14 cellular contexts compared by ENCODE assay signal in genomic region chr2:55012648-55013484, GRCh38. TPM values are rescaled to one million over a fixed set of nuclear protein-coding genes. Genes with fewer than 3 reads are reported as not detected.
DNase-seq lines count a peak whose midpoint lies in the region; ATAC-seq, FAIRE-seq and TF ChIP-seq lines count a peak whose summit lies in the region.
"Had no signal": no experiment of that assay in that cellular context is flagged by ENCODE, and none has a peak within 500 bp of the region (broad histone marks: within the 10 kb centered on the region; RNA-seq: fewer than 3 reads in every experiment).

No MANE protein-coding gene starts in this region.

- peak overlapping the region; percentile 46; the same call in 1 of the 2 replicates for H3K9ac ChIP-seq in OCI-LY1 (ENCODE audit: low read length)

- H3K27ac ChIP-seq in CD4-positive, alpha-beta memory T cell (ENCODE audit: low read depth, low read length), result no peak overlapping the region
- H3K27ac ChIP-seq in OCI-LY1 (ENCODE audit: low read depth, low read length, poor library complexity, severe bottlenecking), result peak overlapping the region; percentile 81
- H3K27ac ChIP-seq in esophagus muscularis mucosa (replicated peaks in 1 of 4), result peak overlapping the region in 3 of 4 donors; percentile 41 to 55 (median 55)
- peak overlapping the region; percentile 44 to 85 (median 72) for H3K27ac ChIP-seq in pancreas
- H3K27ac ChIP-seq: right atrium auricular region had no signal

- no peak for TF ChIP-seq POLR2A in esophagus muscularis mucosa (IDR thresholded peaks at IDR 0.05; ENCODE audit: low read depth)

- no peak for TF ChIP-seq CTCF in OCI-LY1 (IDR thresholded peaks at IDR 0.05; ENCODE audit: low read length)
- TF ChIP-seq CTCF in esophagus muscularis mucosa (IDR thresholded peaks at IDR 0.05), result no peak
- no peak for TF ChIP-seq CTCF in pancreas (IDR thresholded peaks at IDR 0.05)

- H3K79me2 ChIP-seq in OCI-LY1 (ENCODE audit: insufficient read depth, low read length), result peaks cover 36% of the 10 kb centered on the region

- DNase-seq in CD4-positive, alpha-beta memory T cell, result no peak
- no peak for DNase-seq in esophagus muscularis mucosa (ENCODE audit: extremely low spot score)
- no peak for DNase-seq in pancreas
- DNase-seq in Ammon's horn (ENCODE audit: low spot score), result no peak
- DNase-seq in left lobe of liver (ENCODE audit: low spot score), result no peak
- DNase-seq: DMS153; effector memory CD4-positive, alpha-beta T cell; NCI-H774; T-helper 2 cell had no signal

- H3K9me3 Mint-ChIP-seq in CD4-positive, alpha-beta memory T cell, result no peaks in the 10 kb centered on the region

- peaks cover 53% of the 10 kb centered on the region for H3K4me1 ChIP-seq in CD4-positive, alpha-beta memory T cell (ENCODE audit: insufficient read depth, low read length)
- H3K4me1 ChIP-seq in OCI-LY1 (ENCODE audit: insufficient read depth, low read length, severe bottlenecking), result peaks cover 62% of the 10 kb centered on the region
- H3K4me1 ChIP-seq in esophagus muscularis mucosa, result peaks cover 49 to 95% (median 90%) of the 10 kb centered on the region in 4 donors
- peaks cover 38 to 66% (median 59%) of the 10 kb centered on the region in 3 donors for H3K4me1 ChIP-seq in pancreas

- no peaks in the 10 kb centered on the region for H3K36me3 ChIP-seq in CD4-positive, alpha-beta memory T cell (ENCODE audit: insufficient read depth, low read length)
- H3K36me3 ChIP-seq in OCI-LY1 (ENCODE audit: insufficient read depth, low read length) (no peaks in the 10 kb centered on the region; the same call in 1 of the 2 replicates), esophagus muscularis mucosa (no peaks in the 10 kb centered on the region), pancreas (no peaks in the 10 kb centered on the region)

- no peak for TF ChIP-seq EP300 in esophagus muscularis mucosa (IDR thresholded peaks at IDR 0.05)

- H4K20me1 ChIP-seq in OCI-LY1 (ENCODE audit: insufficient read depth, low read length), result no peaks in the 10 kb centered on the region

- intact Hi-C loops in CD4-positive, alpha-beta memory T cell (cut with micrococcal nuclease), result loop anchor here (5.0 to 10.0 kb wide), 2 partner anchors 111 to 488 kb away; no protein-coding TSS in a partner anchor
- intact Hi-C loops in esophagus muscularis mucosa (cut with DNase I), result loop anchor here (10.0 kb wide), 1 partner anchor 152 kb away; no protein-coding TSS in a partner anchor
- intact Hi-C loops in pancreas (cut with DNase I), result no loop called here

- no peak for FAIRE-seq in pancreas (lab: Jason Lieb, UNC)
- FAIRE-seq: GM18507 had no signal

- WGBS in esophagus muscularis mucosa, result 59% methylated on average over 2 of the region's 2 CpGs
- 21 to 23% methylated on average over 2 of the region's 2 CpGs for WGBS in pancreas, 2 donors

- H2AFZ ChIP-seq in OCI-LY1 (ENCODE audit: low read length), result no peak overlapping the region

- no peaks in the 10 kb centered on the region for H3F3A ChIP-seq in OCI-LY1 (ENCODE audit: insufficient read depth, low read length)

- peak overlapping the region in 2 of 8 donors; percentile 18 to 59 for H3K4me3 Mint-ChIP-seq in CD4-positive, alpha-beta memory T cell

- H3K4me2 ChIP-seq in OCI-LY1 (ENCODE audit: low read length), result peak overlapping the region; percentile 86; the same call in 1 of the 2 replicates

- peaks cover 0 to 4% of the 10 kb centered on the region in 2 donors for H3K36me3 Mint-ChIP-seq in CD4-positive, alpha-beta memory T cell

- no peaks in the 10 kb centered on the region for H3K9me2 ChIP-seq in OCI-LY1 (ENCODE audit: low read depth, low read length)

- no peaks in the 10 kb centered on the region for H3K9me3 ChIP-seq in CD4-positive, alpha-beta memory T cell (ENCODE audit: control insufficient read depth in 1 of 2, low read length in 2 of 2)
- H3K9me3 ChIP-seq in OCI-LY1 (ENCODE audit: low read length), result 0 out of 2 replicates have a peak, but pooled peaks cover 2% of the 10 kb centered on the region
- no peaks in the 10 kb centered on the region for H3K9me3 ChIP-seq in esophagus muscularis mucosa
- no peaks in the 10 kb centered on the region for H3K9me3 ChIP-seq in pancreas
- H3K9me3 ChIP-seq: right atrium auricular region had no signal

- H3K27me3 Mint-ChIP-seq in CD4-positive, alpha-beta memory T cell, result no peaks in the 10 kb centered on the region

- H3K27me3 ChIP-seq in CD4-positive, alpha-beta memory T cell (ENCODE audit: insufficient read depth, low read length), result no peaks in the 10 kb centered on the region
- H3K27me3 ChIP-seq in OCI-LY1 (ENCODE audit: insufficient read depth, low read length) (no peaks in the 10 kb centered on the region), esophagus muscularis mucosa (no peaks in the 10 kb centered on the region), pancreas (no peaks in the 10 kb centered on the region)
- H3K27me3 ChIP-seq: right atrium auricular region had no signal

- H3K27ac Mint-ChIP-seq in CD4-positive, alpha-beta memory T cell, result peak overlapping the region; percentile 65 to 87 (median 79)

- peaks cover 22 to 53% (median 43%) of the 10 kb centered on the region in 4 donors for H3K4me1 Mint-ChIP-seq in CD4-positive, alpha-beta memory T cell

- ATAC-seq in pancreas (no peak), HG03460 (IDR thresholded peaks at IDR 0.05; ENCODE audit: unreplicated experiment) (no peak), GM19452 (IDR thresholded peaks at IDR 0.05; ENCODE audit: unreplicated experiment) (no peak), left lobe of liver (no peak)

- POLR2A ChIA-PET in CD4-positive, alpha-beta memory T cell (lab: Charles Lee; ENCODE audit: partially characterized antibody), result interaction anchor here (1.1 to 4.5 kb wide), 4 partner anchors 21 to 161 kb away, joined by 3 to 42 read pairs (median 4); partner anchors contain the start of gene RTN4

- no peak overlapping the region for H3K4me3 ChIP-seq in CD4-positive, alpha-beta memory T cell (ENCODE audit: low read length in 2 of 2)
- H3K4me3 ChIP-seq in OCI-LY1 (ENCODE audit: low read depth, low read length, poor library complexity, severe bottlenecking) (no peak overlapping the region), esophagus muscularis mucosa (no peak overlapping the region), pancreas (no peak overlapping the region)
- H3K4me3 ChIP-seq: right atrium auricular region had no signal

- CTCF ChIA-PET in CD4-positive, alpha-beta memory T cell (lab: Charles Lee; ENCODE audit: partially characterized antibody), result interaction anchor here (1.1 to 13.7 kb wide), 13 partner anchors 12 to 211 kb away, joined by 3 to 177 read pairs (median 5); partner anchors contain the start of gene RTN4

RNA-seq across cellular contexts. Expression of gene RTN4, which starts 37.4 kb away (rescaled TPM):
- total RNA-seq in CD4-positive, alpha-beta memory T cell, result 10 to 100 TPM; 73.8 to 81.3 TPM
- 10 to 100 TPM; 89.1 to 90.0 TPM for polyA plus RNA-seq in CD4-positive, alpha-beta memory T cell
- total RNA-seq in esophagus muscularis mucosa (100 to 1,000 TPM; 214 to 272 (median 251) TPM), pancreas (100 to 1,000 TPM in 1 of 6 donors, 10 to 100 TPM in 5; 38.3 to 105 (median 77.3) TPM), left lobe of liver (183 TPM)
- polyA plus RNA-seq in pancreas, result 10 to 100 TPM; 59.2 to 97.8 TPM

Comparison
In these comparisons a context has a peak if more than half of its experiments do, and no peak if none do; other contexts are left out.
1. intact Hi-C loops: an anchor here in CD4-positive, alpha-beta memory T cell (5.0 to 10.0 kb wide) and esophagus muscularis mucosa (10.0 kb wide); none called in pancreas.